Comparison of ENCODE assay signal across 10 cellular contexts in genomic region chr19:48553676-48554384, GRCh38. TPM values are rescaled to one million over a fixed set of nuclear protein-coding genes. Genes with fewer than 3 reads are reported as not detected.
A peak's percentile ranks its signal among the peaks of the same experiment; 100 is the strongest.
DNase-seq lines count a peak whose midpoint lies in the region; ATAC-seq and TF ChIP-seq lines count a peak whose summit lies in the region.
"Had no signal": no experiment of that assay in that cellular context is flagged by ENCODE, and none has a peak within 500 bp of the region (broad histone marks: within the 10 kb centered on the region; RNA-seq: fewer than 3 reads in every experiment).

No MANE protein-coding gene starts in this region.

- ATAC-seq in GM19452 (IDR thresholded peaks at IDR 0.05; ENCODE audit: unreplicated experiment) = no peak

- H3K4me3 ChIP-seq in fibroblast of mammary gland (ENCODE audit: control insufficient read depth, low read depth, low read length) = no peak overlapping the region

- DNase-seq in H4 (ENCODE audit: low spot score) = peak; percentile 48
- DNase-seq in OCI-M1 (lab: John Stamatoyannopoulos, UW) = peak; percentile 74
- DNase-seq in fibroblast of mammary gland (ENCODE audit: low read depth) = peak; percentile 87
- peak; percentile 88 for DNase-seq in renal cortical epithelial cell (ENCODE audit: low read depth)
- no peak for DNase-seq in NAMALWA (ENCODE audit: low spot score)
- no peak for DNase-seq in NCI-H1092 treated with DMSO at 0.1 percent for 48 hours (lab: John Stamatoyannopoulos, UW)
- DNase-seq in activated naive CD4-positive, alpha-beta T cell (lab: John Stamatoyannopoulos, UW) = no peak

- no peak for TF ChIP-seq CTCF in fibroblast of mammary gland (conservative IDR thresholded peaks at IDR 0.05; ENCODE audit: control insufficient read depth, insufficient read depth, low read depth, low read length)

RNA-seq across cellular contexts. Expression of gene SULT2B1, which starts 1.9 kb away (rescaled TPM):
- 0.23 TPM in 1 of 2 replicates, not detected in the other for total RNA-seq in H4 (2014; rRNA removed; shearing (Covaris generic))
- not detected in 2 replicates for total RNA-seq in renal cortical epithelial cell
- total RNA-seq: mononuclear cell had no signal

RNA-seq across cellular contexts. Expression of gene LMTK3, which starts 42.2 kb away (rescaled TPM):
- total RNA-seq in H4 (2014; rRNA removed; shearing (Covaris generic)) = 0.43 TPM in 1 of 2 replicates, not detected in the other
- total RNA-seq in renal cortical epithelial cell = 1.1 and 1.2 TPM in 2 replicates

RNA-seq across cellular contexts. Expression of gene SPACA4, which starts 52.7 kb away (rescaled TPM):
- not detected in 2 replicates for total RNA-seq in H4 (2014; rRNA removed; shearing (Covaris generic))
- not detected in 2 replicates for total RNA-seq in renal cortical epithelial cell
- total RNA-seq: mononuclear cell; T-helper 2 cell treated with Interferon-gamma antibody and Interleukin-4, amounts not matched to agents 100 ng/mL and 5 ng/mL, for 36 hours had no signal

Comparison
In these comparisons a context has a peak if more than half of its experiments do, and no peak if none do; other contexts are left out.
1. DNase-seq: peak in H4 (single experiment), OCI-M1 (single experiment), fibroblast of mammary gland (single experiment) and renal cortical epithelial cell (single experiment); none in NAMALWA (single experiment), NCI-H1092 treated with DMSO at 0.1 percent for 48 hours (single experiment) and activated naive CD4-positive, alpha-beta T cell (0 of 4).